ENCODE assay signal across 29 cellular contexts in the genomic region with DNA sequence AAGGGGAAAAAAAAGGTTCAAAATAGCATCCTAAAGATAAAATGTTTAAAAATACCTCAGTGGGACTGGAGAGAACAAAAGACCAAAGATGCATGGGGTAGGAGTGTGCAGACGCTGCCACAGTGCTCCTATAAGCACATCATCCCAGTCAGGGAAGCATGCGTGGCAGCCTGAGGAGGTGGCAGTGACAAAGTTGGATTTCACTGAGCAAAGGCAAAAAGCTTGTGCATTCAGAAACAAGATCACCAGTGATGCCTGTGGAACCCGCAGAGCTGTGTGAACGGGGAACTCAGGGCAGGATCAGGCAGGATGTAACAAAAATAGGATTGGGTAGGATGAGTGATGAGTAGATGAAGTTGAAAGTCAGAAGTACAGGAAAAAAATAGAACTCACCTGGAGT.
"Had no signal": no experiment of that assay in that cellular context is flagged by ENCODE, and none has a peak within 500 bp of the region (broad histone marks: within the 10 kb centered on the region; RNA-seq: fewer than 3 reads in every experiment).

No MANE protein-coding gene starts in this region.

- H3K27ac Mint-ChIP-seq: stimulated activated effector memory CD8-positive, alpha-beta T cell treated with anti-CD3 and anti-CD28 coated beads, Interleukin-12 subunit alpha, Interleukin-12 subunit beta, amount 100 ng/mL, for 72 hours; stimulated activated memory B cell treated with anti-CD40 and anti-IgM and Interleukin-4, amounts not matched to agents 10 μg/mL and 1 μg/mL and 100 μg/mL, for 72 hours; stimulated activated naive B cell treated with anti-CD40 and anti-IgM and Interleukin-4, amounts not matched to agents 10 μg/mL and 1 μg/mL and 100 μg/mL, for 72 hours; stimulated activated naive CD8-positive, alpha-beta T cell treated with anti-CD3 and anti-CD28 coated beads, Interleukin-15, amount 100 ng/mL, for 72 hours; stimulated activated naive CD8-positive, alpha-beta T cell treated with anti-CD3 and anti-CD28 coated beads, Interleukin-15, Interleukin-2, amounts not matched to agents 100 ng/mL and 50 ng/mL, for 24 hours; type B pancreatic cell had no signal

- H3K36me3 ChIP-seq: stomach, suprapubic skin, thoracic aorta, thyroid gland, tibial nerve, transverse colon, upper lobe of left lung, upper lobe of right lung, uterus, vagina had no signal

- H3K9me3 ChIP-seq: suprapubic skin, testis, thyroid gland, upper lobe of right lung, uterus, vagina had no signal

- H3K36me3 Mint-ChIP-seq: stimulated activated effector memory CD8-positive, alpha-beta T cell treated with anti-CD3 and anti-CD28 coated beads, Interleukin-12 subunit alpha, Interleukin-12 subunit beta, amount 100 ng/mL, for 72 hours; stimulated activated memory B cell treated with anti-CD40 and anti-IgM and Interleukin-4, amounts not matched to agents 10 μg/mL and 1 μg/mL and 100 μg/mL, for 72 hours; stimulated activated naive B cell treated with anti-CD40 and anti-IgM and Interleukin-4, amounts not matched to agents 10 μg/mL and 1 μg/mL and 100 μg/mL, for 72 hours; type B pancreatic cell had no signal

- FAIRE-seq: urothelium cell line had no signal

- H3K4me3 ChIP-seq: stomach, suprapubic skin, testis, thoracic aorta, thyroid gland, tibial artery, tibial nerve, transverse colon, upper lobe of left lung, upper lobe of right lung, uterus, vagina had no signal

- H3K27me3 Mint-ChIP-seq: stimulated activated memory B cell treated with anti-CD40 and anti-IgM and Interleukin-4, amounts not matched to agents 10 μg/mL and 1 μg/mL and 100 μg/mL, for 72 hours; stimulated activated naive B cell treated with anti-CD40 and anti-IgM and Interleukin-4, amounts not matched to agents 10 μg/mL and 1 μg/mL and 100 μg/mL, for 72 hours; stimulated activated naive CD8-positive, alpha-beta T cell treated with anti-CD3 and anti-CD28 coated beads, Interleukin-15, amount 100 ng/mL, for 72 hours; stimulated activated naive CD8-positive, alpha-beta T cell treated with anti-CD3 and anti-CD28 coated beads, Interleukin-15, Interleukin-2, amounts not matched to agents 100 ng/mL and 50 ng/mL, for 24 hours had no signal

- H3K4me1 Mint-ChIP-seq: stimulated activated effector memory CD8-positive, alpha-beta T cell treated with anti-CD3 and anti-CD28 coated beads, Interleukin-12 subunit alpha, Interleukin-12 subunit beta, amount 100 ng/mL, for 72 hours; stimulated activated memory B cell treated with anti-CD40 and anti-IgM and Interleukin-4, amounts not matched to agents 10 μg/mL and 1 μg/mL and 100 μg/mL, for 72 hours; stimulated activated naive B cell treated with anti-CD40 and anti-IgM and Interleukin-4, amounts not matched to agents 10 μg/mL and 1 μg/mL and 100 μg/mL, for 72 hours; stimulated activated naive CD8-positive, alpha-beta T cell treated with anti-CD3 and anti-CD28 coated beads, Interleukin-15, amount 100 ng/mL, for 72 hours had no signal

- H3K4me1 ChIP-seq: stomach, suprapubic skin, testis, thyroid gland, tibial artery, tibial nerve, transverse colon, upper lobe of left lung, upper lobe of right lung, uterus, vagina had no signal

- DNase-seq: stimulated activated CD4-positive, alpha-beta T cell treated with anti-CD3 and anti-CD28 coated beads, Interleukin-2, amount 100 ng/mL, for 48 hours; stimulated activated CD4-positive, alpha-beta T cell treated with anti-CD3 and anti-CD28 coated beads, Interleukin-4, amount 100 ng/mL, for 1 hour; stimulated activated CD4-positive, alpha-beta T cell treated with anti-CD3 and anti-CD28 coated beads, Interleukin-4, amount 100 ng/mL, for 24 hours; stimulated activated CD4-positive, alpha-beta T cell treated with anti-CD3 and anti-CD28 coated beads, Interleukin-4, amount 100 ng/mL, for 4 hours; stimulated activated CD8-positive, alpha-beta memory T cell treated with anti-CD3 and anti-CD28 coated beads, Interleukin-4, amount 100 ng/mL, for 48 hours; stimulated activated naive B cell treated with anti-CD40 and anti-IgM and Interleukin-4, amounts not matched to agents 10 μg/mL and 1 μg/mL and 100 μg/mL, for 72 hours; stimulated activated naive CD4-positive, alpha-beta T cell; stimulated activated naive CD4-positive, alpha-beta T cell treated with Interleukin-2 at 50 U/mL for 16 hours; stimulated activated naive CD8-positive, alpha-beta T cell treated with anti-CD3 and anti-CD28 coated beads, Interleukin-15, amount 100 ng/mL, for 72 hours; stimulated activated naive CD8-positive, alpha-beta T cell treated with anti-CD3 and anti-CD28 coated beads, Interleukin-15, Interleukin-2, amounts not matched to agents 100 U/mL and 50 U/mL, for 24 hours; stomach; substantia nigra; testis; thyroid gland; tibial artery; transverse colon; trophoblast cell; upper lobe of left lung; upper lobe of right lung; uterus had no signal

- H3K27ac ChIP-seq: stomach, suprapubic skin, testis, thoracic aorta, thyroid gland, tibial artery, tibial nerve, transverse colon, upper lobe of left lung, upper lobe of right lung, uterus, vagina had no signal

- H3K4me3 Mint-ChIP-seq: stimulated activated effector memory CD8-positive, alpha-beta T cell treated with anti-CD3 and anti-CD28 coated beads, Interleukin-12 subunit alpha, Interleukin-12 subunit beta, amount 100 ng/mL, for 72 hours; stimulated activated memory B cell treated with anti-CD40 and anti-IgM and Interleukin-4, amounts not matched to agents 10 μg/mL and 1 μg/mL and 100 μg/mL, for 72 hours; stimulated activated naive B cell treated with anti-CD40 and anti-IgM and Interleukin-4, amounts not matched to agents 10 μg/mL and 1 μg/mL and 100 μg/mL, for 72 hours; stimulated activated naive CD8-positive, alpha-beta T cell treated with anti-CD3 and anti-CD28 coated beads, Interleukin-15, amount 100 ng/mL, for 72 hours; stimulated activated naive CD8-positive, alpha-beta T cell treated with anti-CD3 and anti-CD28 coated beads, Interleukin-15, Interleukin-2, amounts not matched to agents 100 ng/mL and 50 ng/mL, for 24 hours; type B pancreatic cell had no signal

- ATAC-seq: stimulated activated effector memory CD8-positive, alpha-beta T cell treated with anti-CD3 and anti-CD28 coated beads, Interleukin-12 subunit alpha, Interleukin-12 subunit beta, amount 100 ng/mL, for 72 hours; stimulated activated memory B cell treated with anti-CD40 and anti-IgM and Interleukin-4, amounts not matched to agents 10 μg/mL and 1 μg/mL and 100 μg/mL, for 72 hours; stimulated activated naive B cell treated with anti-CD40 and anti-IgM and Interleukin-4, amounts not matched to agents 10 μg/mL and 1 μg/mL and 100 μg/mL, for 72 hours; stimulated activated naive CD8-positive, alpha-beta T cell treated with anti-CD3 and anti-CD28 coated beads, Interleukin-15, amount 100 ng/mL, for 72 hours; stimulated activated naive CD8-positive, alpha-beta T cell treated with anti-CD3 and anti-CD28 coated beads, Interleukin-15, Interleukin-2, amounts not matched to agents 100 U/mL and 50 U/mL, for 24 hours; upper lobe of right lung had no signal

- H3K27me3 ChIP-seq: stomach, suprapubic skin, testis, thyroid gland, tibial artery, tibial nerve, transverse colon, upper lobe of left lung, upper lobe of right lung, uterus, vagina had no signal
